ENCODE assay signal across 1 cellular context in genomic region chr22:43955040-43955882, GRCh38.
TF ChIP-seq lines count a peak whose summit lies in the region.

SAMM50 (plus strand) TSS chr22:43955442; CDS start chr22:43955578, 136 bp downstream.

TF ChIP-seq in K562, 482 proteins besides CTCF, POLR2A, EP300 and RAD21 (continued from another document and continues in another):
- TF ChIP-seq MGA (IDR thresholded peaks at IDR 0.05) (peak; percentile 84), HNRNPLL (IDR thresholded peaks at IDR 0.05; ENCODE audit: low read depth, low read length, poor library complexity, severe bottlenecking) (peak; percentile 25), MAX (CRISPR knock-in tag; IDR thresholded peaks at IDR 0.05) (peak; percentile 53), ATF1 (CRISPR knock-in tag; IDR thresholded peaks at IDR 0.05) (no peak), ATF1 (tag; IDR thresholded peaks at IDR 0.05) (peak; percentile 81), PKNOX1 (IDR thresholded peaks at IDR 0.05) (peak; percentile 51; the same call in 1 of the 2 replicates), ZNF584 (CRISPR knock-in tag; IDR thresholded peaks at IDR 0.05; ENCODE audit: low read depth) (no peak), RB1 (IDR thresholded peaks at IDR 0.05; ENCODE audit: low read depth) (peak; percentile 38), GABPA (tag; conservative IDR thresholded peaks at IDR 0.05; ENCODE audit: low read depth) (peak; percentile 93), KAT7 (CRISPR knock-in tag; IDR thresholded peaks at IDR 0.05; ENCODE audit: borderline replicate concordance) (no peak), TEAD1 (CRISPR knock-in tag; IDR thresholded peaks at IDR 0.05) (peak in 1 of 2 experiments; percentile 44; a peak in 1 of 4 replicates), CTBP1 (IDR thresholded peaks at IDR 0.05; ENCODE audit: borderline replicate concordance) (peak; percentile 63; the same call in 1 of the 2 replicates), ZFPM2 (CRISPR knock-in tag; IDR thresholded peaks at IDR 0.05) (no peak), NFRKB (IDR thresholded peaks at IDR 0.05; ENCODE audit: low read depth) (peak; percentile 61; the same call in 1 of the 2 replicates), IFI16 (CRISPR knock-in tag; IDR thresholded peaks at IDR 0.05) (no peak), ZBTB2 (IDR thresholded peaks at IDR 0.05) (peak; percentile 70), BMI1 (IDR thresholded peaks at IDR 0.05; ENCODE audit: low read length) (no peak), LARP7 (IDR thresholded peaks at IDR 0.05) (no peak), STAG1 (CRISPR knock-in tag; IDR thresholded peaks at IDR 0.05; ENCODE audit: borderline replicate concordance) (no peak), PHF21A (IDR thresholded peaks at IDR 0.05; ENCODE audit: borderline replicate concordance, low read depth) (no peak), CREM (IDR thresholded peaks at IDR 0.05; ENCODE audit: low read depth) (peak; percentile 68), ZNF212 (CRISPR knock-in tag; IDR thresholded peaks at IDR 0.05) (no peak), HMGN3 (IDR thresholded peaks at IDR 0.05; ENCODE audit: borderline replicate concordance, extremely low read depth, insufficient read length, low read depth, low read length) (peak; percentile 55), SIN3A (IDR thresholded peaks at IDR 0.05; ENCODE audit: borderline replicate concordance in 2 of 2, control insufficient read depth in 1 of 2, low read depth in 2 of 2, low read length in 2 of 2) (no peak; a peak in 1 of 4 replicates), TBP (optimal IDR thresholded peaks at IDR 0.05; ENCODE audit: low read depth, low read length) (peak; percentile 64), ETV5 (CRISPR knock-in tag; IDR thresholded peaks at IDR 0.05; ENCODE audit: low read depth) (0 out of 2 replicates have a peak, but pooled peaks have one; percentile 14), ZBTB11 (CRISPR knock-in tag; IDR thresholded peaks at IDR 0.05) (peak in 1 of 3 experiments; percentile 50; a peak in 1 of 6 replicates), PHF20 (IDR thresholded peaks at IDR 0.05; ENCODE audit: partially characterized antibody) (peak; percentile 93), USF1 (CRISPR knock-in tag; IDR thresholded peaks at IDR 0.05) (peak; percentile 48; the same call in 1 of the 2 replicates), NRF1 (conservative IDR thresholded peaks at IDR 0.05 in 1 of 2, IDR thresholded peaks at IDR 0.05 in 1 of 2) (peak; percentile 84 to 88), CREB1 (IDR thresholded peaks at IDR 0.05) (0 out of 2 replicates have a peak, but pooled peaks have one; percentile 13), CREB1 (CRISPR knock-in tag; IDR thresholded peaks at IDR 0.05) (no peak; the same call in 1 of the 2 replicates), RAD51 (IDR thresholded peaks at IDR 0.05; ENCODE audit: borderline replicate concordance, low read depth) (no peak; the same call in 1 of the 2 replicates), NR2C2 (CRISPR knock-in tag; IDR thresholded peaks at IDR 0.05) (peak; percentile 90), NR2C2 (tag; IDR thresholded peaks at IDR 0.05) (peak; percentile 99), CREB3L1 (IDR thresholded peaks at IDR 0.05; ENCODE audit: borderline replicate concordance, low read depth) (no peak; the same call in 1 of the 2 replicates), MEIS2 (IDR thresholded peaks at IDR 0.05; ENCODE audit: partially characterized antibody) (peak; percentile 8), ZBTB7A (IDR thresholded peaks at IDR 0.05; ENCODE audit: borderline replicate concordance, control insufficient read depth, low read depth, low read length) (peak; percentile 37; the same call in 1 of the 2 replicates), NR4A1 (CRISPR knock-in tag; IDR thresholded peaks at IDR 0.05) (no peak), NR4A1 (tag; IDR thresholded peaks at IDR 0.05) (no peak), ZNF75A (CRISPR knock-in tag; IDR thresholded peaks at IDR 0.05) (no peak), TAF1 (IDR thresholded peaks at IDR 0.05; ENCODE audit: control insufficient read depth, extremely low read depth, insufficient read depth, low read length, severe bottlenecking) (peak; percentile 59), RBFOX2 (IDR thresholded peaks at IDR 0.05; ENCODE audit: low read depth, low read length) (peak; percentile 94), FOXP1 (CRISPR knock-in tag; IDR thresholded peaks at IDR 0.05) (no peak), POLR2AphosphoS5 (IDR thresholded peaks at IDR 0.05; ENCODE audit: control insufficient read depth, insufficient read depth, low read depth, low read length) (peak; percentile 52; the same call in 1 of the 2 replicates), CEBPB (tag; IDR thresholded peaks at IDR 0.05) (peak; percentile 39; the same call in 1 of the 2 replicates), KLF13 (tag; IDR thresholded peaks at IDR 0.05; ENCODE audit: borderline replicate concordance, low read depth) (no peak), SUPT5H (IDR thresholded peaks at IDR 0.05) (peak; percentile 88)
